In genomic region chr18:76448262-76449109, GRCh38 we compare ENCODE assay signal across 11 cellular contexts. TPM values are rescaled to one million over a fixed set of nuclear protein-coding genes. Genes with fewer than 3 reads are reported as not detected.
DNase-seq lines count a peak whose midpoint lies in the region; ATAC-seq and TF ChIP-seq lines count a peak whose summit lies in the region.
"Had no signal": no experiment of that assay in that cellular context is flagged by ENCODE, and none has a peak within 500 bp of the region (broad histone marks: within the 10 kb centered on the region; RNA-seq: fewer than 3 reads in every experiment).

No MANE protein-coding gene starts in this region.

- H3K4me3 ChIP-seq in NB4 (ENCODE audit: low read depth, low read length) (no peak overlapping the region), esophagus (ENCODE audit: low read depth in 1 of 2, low read length in 2 of 2) (no peak overlapping the region)
- H3K4me3 ChIP-seq: SJSA1 had no signal

- 79 to 82% methylated on average over 16 of the region's 16 CpGs for WGBS in esophagus, 2 donors

- H3K9me3 Mint-ChIP-seq in osteocyte (ENCODE audit: unreplicated experiment), result no peaks in the 10 kb centered on the region
- H3K9me3 Mint-ChIP-seq: activated CD8-positive, alpha-beta T cell treated with anti-CD3 and anti-CD28 coated beads for 36 hours had no signal

- TF ChIP-seq CTCF in NB4 (IDR thresholded peaks at IDR 0.05; ENCODE audit: low read depth, low read length) (no peak), osteocyte (IDR thresholded peaks at IDR 0.05) (no peak)

- no peaks in the 10 kb centered on the region for H3K27me3 ChIP-seq in esophagus (ENCODE audit: control insufficient read depth in 1 of 2, insufficient read depth in 2 of 2, low read length in 2 of 2)
- H3K27me3 ChIP-seq: SJSA1 had no signal

- peaks cover 72% of the 10 kb centered on the region for H3K4me1 Mint-ChIP-seq in osteocyte (ENCODE audit: unreplicated experiment)

- DNase-seq in AML-193 (lab: John Stamatoyannopoulos, UW), result peak; percentile 59 to 76
- DNase-seq in NB4 (ENCODE audit: low read depth), result peak; percentile 61
- no peak for DNase-seq in osteocyte (ENCODE audit: extremely low spot score, unreplicated experiment)
- DNase-seq in OCI-M1 (lab: John Stamatoyannopoulos, UW), result no peak
- no peak for DNase-seq in NCI-H128 (lab: John Stamatoyannopoulos, UW; ENCODE audit: unreplicated experiment)
- DNase-seq in pons (ENCODE audit: low spot score), result no peak
- DNase-seq: activated CD8-positive, alpha-beta T cell treated with anti-CD3 and anti-CD28 coated beads for 36 hours; NCI-H446 had no signal

- no peak overlapping the region for H3K4me3 Mint-ChIP-seq in osteocyte (ENCODE audit: unreplicated experiment)
- H3K4me3 Mint-ChIP-seq: activated CD8-positive, alpha-beta T cell treated with anti-CD3 and anti-CD28 coated beads for 36 hours had no signal

- H3K27me3 Mint-ChIP-seq in osteocyte (ENCODE audit: unreplicated experiment), result no peaks in the 10 kb centered on the region

- peak overlapping the region; percentile 28 to 73 for H3K27ac ChIP-seq in esophagus (ENCODE audit: low read depth in 2 of 2, low read length in 1 of 2)
- H3K27ac ChIP-seq: SJSA1 had no signal

- peak overlapping the region; percentile 20 for H3K27ac Mint-ChIP-seq in osteocyte (ENCODE audit: unreplicated experiment)
- H3K27ac Mint-ChIP-seq: activated CD8-positive, alpha-beta T cell treated with anti-CD3 and anti-CD28 coated beads for 36 hours had no signal

- TF ChIP-seq POLR2A in NB4 (IDR thresholded peaks at IDR 0.05; ENCODE audit: extremely low read depth, insufficient read length), result no peak

- no peaks in the 10 kb centered on the region for H3K36me3 Mint-ChIP-seq in osteocyte (ENCODE audit: unreplicated experiment)

- peaks cover 0 to 3% of the 10 kb centered on the region in 2 donors for H3K36me3 ChIP-seq in esophagus (ENCODE audit: control insufficient read depth in 2 of 2, insufficient read depth in 2 of 2, low read length in 1 of 2)
- H3K36me3 ChIP-seq: SJSA1 had no signal

- ATAC-seq in HG02981 (IDR thresholded peaks at IDR 0.05; ENCODE audit: unreplicated experiment), result no peak
- ATAC-seq: activated CD8-positive, alpha-beta T cell treated with anti-CD3 and anti-CD28 coated beads for 36 hours had no signal

- peaks cover 8 to 14% of the 10 kb centered on the region in 2 donors for H3K4me1 ChIP-seq in esophagus (ENCODE audit: control insufficient read depth in 2 of 2, insufficient read depth in 2 of 2, low read length in 1 of 2)

- H3K9me3 ChIP-seq in esophagus (ENCODE audit: control insufficient read depth in 2 of 2, insufficient read depth in 1 of 2, low read depth in 1 of 2, low read length in 1 of 2), result no peaks in the 10 kb centered on the region
- H3K9me3 ChIP-seq: SJSA1 had no signal

RNA-seq across cellular contexts. Expression of gene ZNF516, which starts 46.6 kb away (rescaled TPM):
- polyA plus RNA-seq in esophagus, result 1 to 10 TPM; 4.0 to 5.4 TPM
- total RNA-seq in osteocyte, result 36.3 and 39.3 TPM in 2 replicates

Comparison
In these comparisons a context has a peak if more than half of its experiments do, and no peak if none do; other contexts are left out.
1. DNase-seq: peak in AML-193 (2 of 2) and NB4 (single experiment); none in osteocyte (single experiment), OCI-M1 (single experiment), NCI-H128 (single experiment) and pons (single experiment).